Comparison of ENCODE assay signal across 22 cellular contexts in the genomic region with DNA sequence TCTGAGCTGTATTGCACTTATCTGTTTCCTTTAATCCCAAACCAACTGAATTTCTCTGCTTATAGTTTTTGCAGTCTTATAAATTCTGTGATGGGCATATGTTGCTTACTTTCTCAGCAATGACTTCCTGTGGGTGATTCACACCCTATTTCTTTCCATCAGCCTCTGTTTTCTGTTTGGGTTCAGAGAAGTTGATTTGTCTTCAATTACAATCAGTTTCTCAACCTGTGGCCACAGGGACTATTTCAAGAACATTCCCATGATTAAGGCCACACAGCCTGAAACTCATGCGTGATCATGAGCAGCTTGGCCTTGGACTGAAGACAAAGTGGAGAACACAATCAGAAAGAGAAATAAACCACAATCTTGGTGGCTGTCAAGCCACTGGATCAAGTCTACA.
DNase-seq lines count a peak whose midpoint lies in the region; ATAC-seq and TF ChIP-seq lines count a peak whose summit lies in the region.
"Had no signal": no experiment of that assay in that cellular context is flagged by ENCODE, and none has a peak within 500 bp of the region (broad histone marks: within the 10 kb centered on the region; RNA-seq: fewer than 3 reads in every experiment).

No MANE protein-coding gene starts in this region.

- H3K27me3 ChIP-seq in breast epithelium (no peaks in the 10 kb centered on the region), BE2C (no peaks in the 10 kb centered on the region)
- H3K27me3 ChIP-seq: BLaER1 treated with 17β-estradiol and CSF1 and Interleukin-3, amounts not matched to agents 10 nM and 100 nM had no signal

- ATAC-seq in GM19455 (IDR thresholded peaks at IDR 0.05; ENCODE audit: unreplicated experiment), result no peak
- ATAC-seq: CD8-positive, alpha-beta T cell had no signal

- no peaks in the 10 kb centered on the region for H3K4me1 ChIP-seq in breast epithelium
- H3K4me1 ChIP-seq in BE2C, result no peaks in the 10 kb centered on the region
- H3K4me1 ChIP-seq: HAP-1 had no signal

- H3K9me3 Mint-ChIP-seq in MCF 10A (ENCODE audit: unreplicated experiment), result no peaks in the 10 kb centered on the region

- no peak overlapping the region for H3K27ac Mint-ChIP-seq in MCF 10A (ENCODE audit: low read depth, unreplicated experiment)
- H3K27ac Mint-ChIP-seq: CD8-positive, alpha-beta T cell had no signal

- H3K4me3 Mint-ChIP-seq in MCF 10A (ENCODE audit: unreplicated experiment), result no peak overlapping the region
- H3K4me3 Mint-ChIP-seq: CD8-positive, alpha-beta T cell; IgD-negative memory B cell had no signal

- H3K27ac ChIP-seq in breast epithelium, result no peak overlapping the region
- H3K27ac ChIP-seq: BLaER1 treated with 17β-estradiol and CSF1 and Interleukin-3, amounts not matched to agents 10 nM and 100 nM; GM23248; HL-60 had no signal

- intact Hi-C loops in MCF 10A (cut with micrococcal nuclease), result no loop called here
- intact Hi-C loops in breast epithelium (cut with DNase I; ENCODE audit: low total_unique reads), result no loop called here

- no peaks in the 10 kb centered on the region for H3K36me3 Mint-ChIP-seq in MCF 10A (ENCODE audit: insufficient read depth, unreplicated experiment)
- H3K36me3 Mint-ChIP-seq: CD8-positive, alpha-beta T cell; IgD-negative memory B cell had no signal

- TF ChIP-seq POLR2A in breast epithelium (IDR thresholded peaks at IDR 0.05), result no peak

- H3K4me3 ChIP-seq in breast epithelium, result no peak overlapping the region
- no peak overlapping the region for H3K4me3 ChIP-seq in fibroblast of mammary gland (ENCODE audit: control insufficient read depth, low read depth, low read length)
- no peak overlapping the region for H3K4me3 ChIP-seq in BE2C (ENCODE audit: low read depth, low read length)
- H3K4me3 ChIP-seq: BLaER1 treated with 17β-estradiol and CSF1 and Interleukin-3, amounts not matched to agents 10 nM and 100 nM; GM23248; HAP-1 had no signal

- DNase-seq in MCF 10A (ENCODE audit: unreplicated experiment) (peak; percentile 11), breast epithelium (ENCODE audit: low spot score in 2 of 2) (no peak), amniotic epithelial cell (ENCODE audit: low read depth) (peak; percentile 43), fibroblast of mammary gland (ENCODE audit: low read depth) (peak; percentile 15), AG08396 (ENCODE audit: low spot score) (no peak), BE2C (no peak), amygdala (lab: John Stamatoyannopoulos, UW) (no peak)
- DNase-seq: 8988T; CD8-positive, alpha-beta T cell; DMS53; GM23248; Karpas-422; NCI-H1092; NCI-H1436 treated with DMSO at 0.1 percent for 48 hours; NCI-H2029; NCI-H345; NCI-H524 treated with DMSO at 0.1 percent for 48 hours had no signal

- H3K36me3 ChIP-seq in breast epithelium (no peaks in the 10 kb centered on the region), BE2C (no peaks in the 10 kb centered on the region)
- H3K36me3 ChIP-seq: BLaER1 treated with 17β-estradiol and CSF1 and Interleukin-3, amounts not matched to agents 10 nM and 100 nM; HAP-1 had no signal

- TF ChIP-seq CTCF in MCF 10A (IDR thresholded peaks at IDR 0.05; ENCODE audit: unreplicated experiment) (no peak), breast epithelium (IDR thresholded peaks at IDR 0.05) (no peak), fibroblast of mammary gland (conservative IDR thresholded peaks at IDR 0.05; ENCODE audit: control insufficient read depth, insufficient read depth, low read depth, low read length) (no peak), BE2C (IDR thresholded peaks at IDR 0.05; ENCODE audit: low read depth, low read length) (no peak)

- no peaks in the 10 kb centered on the region for H3K27me3 Mint-ChIP-seq in MCF 10A (ENCODE audit: insufficient read depth, unreplicated experiment)
- H3K27me3 Mint-ChIP-seq: IgD-negative memory B cell had no signal

- no peaks in the 10 kb centered on the region for H3K9me3 ChIP-seq in breast epithelium
- H3K9me3 ChIP-seq in BE2C, result no peaks in the 10 kb centered on the region
- H3K9me3 ChIP-seq: BLaER1 treated with 17β-estradiol and CSF1 and Interleukin-3, amounts not matched to agents 10 nM and 100 nM; HAP-1 had no signal

- H3K4me1 Mint-ChIP-seq in MCF 10A (ENCODE audit: insufficient read depth, unreplicated experiment), result peaks cover 17% of the 10 kb centered on the region
- H3K4me1 Mint-ChIP-seq: IgD-negative memory B cell had no signal

- POLR2A ChIA-PET in MCF 10A (lab: Yijun Ruan, JAX), result no interaction called here

- BruUV-seq in MCF 10A (replicated peaks; lab: Mats Ljungman, UMichigan), result no TSS peak

- CTCF ChIA-PET in MCF 10A (lab: Yijun Ruan, JAX), result no interaction called here

Comparison
In these comparisons a context has a peak if more than half of its experiments do, and no peak if none do; other contexts are left out.
1. DNase-seq: peak in MCF 10A (single experiment), amniotic epithelial cell (single experiment) and fibroblast of mammary gland (single experiment); none in breast epithelium (0 of 2), AG08396 (single experiment), BE2C (single experiment) and amygdala (0 of 56).